ENCODE assay signal across 8 cellular contexts in the genomic region with DNA sequence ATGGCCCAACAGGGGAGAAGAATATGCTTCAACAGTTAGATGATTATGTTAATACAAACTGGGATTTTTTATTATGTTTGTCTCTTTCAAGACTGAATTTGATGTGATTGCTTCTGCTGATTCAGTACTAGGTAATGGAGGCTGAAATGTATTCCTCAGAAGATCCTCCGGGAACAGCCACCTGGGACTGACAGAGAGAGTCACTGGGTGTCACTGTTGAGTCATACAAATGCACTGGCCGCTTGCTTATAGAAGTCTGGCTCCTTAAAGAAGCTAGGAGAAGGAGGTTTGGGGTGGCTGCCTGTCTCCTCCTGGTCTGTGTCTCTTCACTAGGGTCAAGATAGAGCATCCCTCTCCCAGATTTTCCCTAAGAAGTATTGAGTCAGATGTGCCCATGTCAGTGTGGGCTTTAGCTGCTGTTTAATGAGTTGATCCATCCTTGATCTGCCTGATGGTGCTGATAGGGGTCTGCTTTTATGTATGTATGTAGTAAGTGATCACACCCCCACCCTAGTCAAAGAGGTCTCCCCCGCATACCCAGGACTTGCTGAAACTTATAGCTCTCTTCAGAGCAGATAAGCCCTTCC.
DNase-seq lines count a peak whose midpoint lies in the region; ATAC-seq, FAIRE-seq and TF ChIP-seq lines count a peak whose summit lies in the region.

No MANE protein-coding gene starts in this region.

- peak; percentile 87 to 88 for TF ChIP-seq RAD21 in A549 (conservative IDR thresholded peaks at IDR 0.05 in 1 of 2, IDR thresholded peaks at IDR 0.05 in 1 of 2)

- H3K9ac ChIP-seq in PC-3 (ENCODE audit: low read length), result no peak overlapping the region

- no peaks in the 10 kb centered on the region for H3F3A ChIP-seq in PC-3 (ENCODE audit: low read length, unreplicated experiment)

- 0 out of 3 replicates have a peak, but pooled peaks cover 7% of the 10 kb centered on the region for H3K4me1 ChIP-seq in A549
- H3K4me1 ChIP-seq in PC-3 (ENCODE audit: insufficient read depth, low read length), result no peaks in the 10 kb centered on the region

- peak; percentile 17 to 65 for DNase-seq in A549 (ENCODE audit: low read depth in 1 of 2, low spot score in 1 of 2)
- DNase-seq in HCEC 1CT, result peak; percentile 83
- peak; percentile 2 for DNase-seq in PC-3
- DNase-seq in fibroblast of pulmonary artery (ENCODE audit: low read depth), result peak; percentile 23
- DNase-seq in retina, result peak; percentile 52
- no peak for DNase-seq in stimulated activated CD4-positive, alpha-beta T cell treated with anti-CD3 and anti-CD28 coated beads, Interleukin-2, amount 100 ng/mL, for 48 hours

- no peaks in the 10 kb centered on the region for H3K36me3 ChIP-seq in PC-3 (ENCODE audit: low read depth, low read length)

- peak; percentile 67 for TF ChIP-seq CTCF in A549 (IDR thresholded peaks at IDR 0.05)
- no peak for TF ChIP-seq CTCF in PC-3 (conservative IDR thresholded peaks at IDR 0.05; ENCODE audit: low read depth, low read length)
- TF ChIP-seq CTCF in fibroblast of pulmonary artery (IDR thresholded peaks at IDR 0.05; ENCODE audit: low read length, missing control alignments), result peak; percentile 10

- no peak for TF ChIP-seq POLR2A in A549 (IDR thresholded peaks at IDR 0.05; ENCODE audit: low read length)

- intact Hi-C loops in PC-3 (cut with micrococcal nuclease), result no loop called here

- CTCF ChIA-PET in A549 (lab: Yijun Ruan, JAX) (interaction anchor here (0.6 to 2.0 kb wide), 21 partner anchors 9 to 1646 kb away, joined by 3 to 9 read pairs (median 4); no protein-coding TSS in a partner anchor), PC-3 (lab: Charles Lee) (no interaction called here)

- no peaks in the 10 kb centered on the region for H4K20me1 ChIP-seq in PC-3 (ENCODE audit: low read length)

- POLR2A ChIA-PET in A549 (lab: Yijun Ruan, JAX), result no interaction called here
- POLR2A ChIA-PET in PC-3 (lab: Charles Lee; ENCODE audit: unreplicated experiment), result no interaction called here

- H3K9me2 ChIP-seq in PC-3 (replicated peaks; ENCODE audit: low read length), result no peaks in the 10 kb centered on the region

- H3K79me2 ChIP-seq in PC-3 (ENCODE audit: low read length), result no peaks in the 10 kb centered on the region

- H3K9me3 ChIP-seq in A549 (no peaks in the 10 kb centered on the region), PC-3 (ENCODE audit: low read length) (no peaks in the 10 kb centered on the region)

- H2AFZ ChIP-seq in PC-3 (ENCODE audit: low read length), result no peak overlapping the region

- H3K27ac ChIP-seq in A549, result peak overlapping the region in 1 of 2 experiments; percentile 46; a peak in 2 of 6 replicates
- H3K27ac ChIP-seq in PC-3 (ENCODE audit: low read length), result no peak overlapping the region

- H3K27me3 ChIP-seq in PC-3 (ENCODE audit: low read length), result no peaks in the 10 kb centered on the region

- BruUV-seq in PC-3 (replicated peaks; lab: Mats Ljungman, UMichigan), result no TSS peak

- no peak for TF ChIP-seq EP300 in A549 (IDR thresholded peaks at IDR 0.05)

- WGBS in A549 (ENCODE audit: missing lambda C conversion rate), result 13% methylated on average over 3 of the region's 3 CpGs

- FAIRE-seq in A549 (lab: Jason Lieb, UNC), result peak; percentile 46

- ATAC-seq in A549 (peak; percentile 95 to 96), PC-3 (no peak), GM19395 (IDR thresholded peaks at IDR 0.05; ENCODE audit: unreplicated experiment) (no peak), HG02852 (IDR thresholded peaks at IDR 0.05; ENCODE audit: unreplicated experiment) (no peak)

- H3K4me3 ChIP-seq in A549 (no peak overlapping the region), PC-3 (ENCODE audit: low read length) (no peak overlapping the region), fibroblast of pulmonary artery (replicated peaks; ENCODE audit: low read depth, low read length) (no peak overlapping the region)

- H3K4me2 ChIP-seq in A549 (no peak overlapping the region), PC-3 (ENCODE audit: low read length) (no peak overlapping the region)

TF ChIP-seq in A549, 52 proteins besides CTCF, POLR2A, EP300 and RAD21:
- TF ChIP-seq SMC3 (IDR thresholded peaks at IDR 0.05) (peak; percentile 85), ZFP36 (IDR thresholded peaks at IDR 0.05; ENCODE audit: borderline replicate concordance, partially characterized antibody) (no peak)

Comparison
In these comparisons a context has a peak if more than half of its experiments do, and no peak if none do; other contexts are left out.
1. ATAC-seq: peak in A549 (2 of 2); none in PC-3 (single experiment), GM19395 (single experiment) and HG02852 (single experiment).
2. DNase-seq: peak in A549 (2 of 2), HCEC 1CT (single experiment), PC-3 (single experiment), fibroblast of pulmonary artery (single experiment) and retina (single experiment); none in stimulated activated CD4-positive, alpha-beta T cell treated with anti-CD3 and anti-CD28 coated beads, Interleukin-2, amount 100 ng/mL, for 48 hours (0 of 2).